ENCODE assay signal across 8 cellular contexts in genomic region chr10:5976689-5977470, GRCh38. TPM values are rescaled to one million over a fixed set of nuclear protein-coding genes. Genes with fewer than 3 reads are reported as not detected.
A peak's percentile ranks its signal among the peaks of the same experiment; 100 is the strongest.
DNase-seq lines count a peak whose midpoint lies in the region; ATAC-seq, FAIRE-seq and TF ChIP-seq lines count a peak whose summit lies in the region.

No MANE protein-coding gene starts in this region.

- in situ Hi-C loops in G401 (cut with HindIII; ENCODE audit: low sequenced_read_pairs) = no loop called here

- no peak overlapping the region for H4K5ac ChIP-seq in H1 (ENCODE audit: insufficient read length, low read depth, low read length)

- no peaks in the 10 kb centered on the region for H3K27me3 Mint-ChIP-seq in activated CD4-positive, alpha-beta memory T cell treated with anti-CD3 and anti-CD28 coated beads for 36 hours
- peaks cover 73% of the 10 kb centered on the region for H3K27me3 Mint-ChIP-seq in mesothelial cell of epicardium (ENCODE audit: low read depth)

- WGBS in H1 (ENCODE audit: extremely low coverage in 1 of 2, insufficient coverage in 1 of 2, insufficient read length in 1 of 2, insufficient replicate concordance in 2 of 2, low coverage in 1 of 2, low lambda C conversion rate in 2 of 2, missing lambda C conversion rate in 1 of 2), 2 experiments = 2% methylated on average over 31 of the region's 77 CpGs; no CpG with 5 or more reads in 1 of the 2 experiments

- H2AFZ ChIP-seq in DND-41 (ENCODE audit: low read depth, low read length) (peak overlapping the region; percentile 88), H1 (ENCODE audit: low read length) (no peak overlapping the region; the same call in 1 of the 2 replicates)

- H2BK120ac ChIP-seq in H1 (replicated peaks; ENCODE audit: low read depth, low read length) = no peak overlapping the region

- no peak overlapping the region for H2AK5ac ChIP-seq in H1 (ENCODE audit: low read depth, low read length)

- peaks cover 37% of the 10 kb centered on the region for H3K27me3 ChIP-seq in DND-41 (ENCODE audit: insufficient read depth, low read length, poor library complexity)
- H3K27me3 ChIP-seq in H1 (replicated peaks in 1 of 4; ENCODE audit: control insufficient read depth in 3 of 4, extremely low read depth in 1 of 4, insufficient read depth in 3 of 4, low read length in 3 of 4) = peaks cover 3 to 43% (median 36%) of the 10 kb centered on the region in 4 experiments

- H3K4me1 ChIP-seq in DND-41 (ENCODE audit: insufficient read depth, low read length) (peaks cover 23% of the 10 kb centered on the region), H1 (replicated peaks in 1 of 4; ENCODE audit: control insufficient read depth in 3 of 4, insufficient read depth in 4 of 4, low read length in 3 of 4) (peaks cover 0 to 3% (median 1%) of the 10 kb centered on the region in 4 experiments; a peak in 2 of 7 replicates)

- no peak overlapping the region for H2BK15ac ChIP-seq in H1 (ENCODE audit: low read length)

- CTCF ChIA-PET in activated CD4-positive, alpha-beta memory T cell treated with anti-CD3 and anti-CD28 coated beads for 36 hours (lab: Charles Lee) = interaction anchor here (0.5 to 2.3 kb wide), 10 partner anchors 11 to 114 kb away, joined by 3 to 11 read pairs (median 4); partner anchors contain the start of genes ANKRD16 and FBH1
- CTCF ChIA-PET in H1 (lab: Charles Lee; ENCODE audit: partially characterized antibody) = interaction anchor here (0.6 to 2.4 kb wide), 4 partner anchors 47 to 120 kb away, joined by 3 to 6 read pairs (median 4); no protein-coding TSS in a partner anchor

- no peaks in the 10 kb centered on the region for H3K79me1 ChIP-seq in H1 (ENCODE audit: low read depth, low read length)

- ATAC-seq in DND-41 (ENCODE audit: insufficient read depth, low read depth) = peak; percentile 57
- peak; percentile 22 for ATAC-seq in GM21528 (IDR thresholded peaks at IDR 0.05; ENCODE audit: low FRiP score, unreplicated experiment)
- peak; percentile 3 for ATAC-seq in stimulated activated naive CD8-positive, alpha-beta T cell treated with anti-CD3 and anti-CD28 coated beads, Interleukin-15, Interleukin-2, amounts not matched to agents 100 U/mL and 50 U/mL, for 24 hours

- no peak for TF ChIP-seq EP300 in H1 (IDR thresholded peaks at IDR 0.05; ENCODE audit: borderline replicate concordance in 1 of 2, low read depth in 2 of 2, low read length in 2 of 2)

- no peak overlapping the region for H3K14ac ChIP-seq in H1 (ENCODE audit: insufficient read length)

- no peak for TF ChIP-seq POLR2A in H1 (IDR thresholded peaks at IDR 0.05; ENCODE audit: control extremely low read depth in 1 of 2, low read depth in 2 of 2, low read length in 2 of 2)

- H3K79me2 ChIP-seq in DND-41 (ENCODE audit: insufficient read depth, low read length) (no peaks in the 10 kb centered on the region), H1 (ENCODE audit: control insufficient read depth in 1 of 2, insufficient read depth in 2 of 2, low read length in 2 of 2) (no peaks in the 10 kb centered on the region)

- H3K4me2 ChIP-seq in DND-41 (ENCODE audit: insufficient read depth, low read length) = peak overlapping the region; percentile 100
- peak overlapping the region; percentile 77 to 90 for H3K4me2 ChIP-seq in H1 (ENCODE audit: insufficient read depth in 1 of 2, low read depth in 2 of 2, low read length in 2 of 2)

- H3K56ac ChIP-seq in H1 (replicated peaks; ENCODE audit: insufficient read length, low read depth, low read length) = no peak overlapping the region

- peak overlapping the region; percentile 91 for H3K4me3 Mint-ChIP-seq in activated CD4-positive, alpha-beta memory T cell treated with anti-CD3 and anti-CD28 coated beads for 36 hours
- peak overlapping the region; percentile 74 for H3K4me3 Mint-ChIP-seq in mesothelial cell of epicardium

- H3K9me3 Mint-ChIP-seq in activated CD4-positive, alpha-beta memory T cell treated with anti-CD3 and anti-CD28 coated beads for 36 hours = no peaks in the 10 kb centered on the region
- H3K9me3 Mint-ChIP-seq in mesothelial cell of epicardium = no peaks in the 10 kb centered on the region

- TF ChIP-seq RAD21 in H1 (IDR thresholded peaks at IDR 0.05 in 1 of 2, conservative IDR thresholded peaks at IDR 0.05 in 1 of 2; ENCODE audit: low read depth in 2 of 2, low read length in 2 of 2) = no peak

- H3K36me3 ChIP-seq in DND-41 (ENCODE audit: insufficient read depth, low read length) (no peaks in the 10 kb centered on the region; the same call in 1 of the 2 replicates), H1 (ENCODE audit: control insufficient read depth in 2 of 4, insufficient read depth in 4 of 4, low read length in 3 of 4) (no peaks in the 10 kb centered on the region)

- no peak for FAIRE-seq in H1 (lab: Jason Lieb, UNC)

- peak overlapping the region; percentile 80 to 100 for H3K4me3 ChIP-seq in DND-41 (ENCODE audit: low read depth in 1 of 2, low read length in 2 of 2)
- peak overlapping the region; percentile 75 for H3K4me3 ChIP-seq in Jurkat, Clone E6-1 (ENCODE audit: low read length)
- H3K4me3 ChIP-seq in H1 (ENCODE audit: extremely low read depth in 1 of 4, insufficient read depth in 2 of 4, low read depth in 3 of 4, low read length in 4 of 4) = peak overlapping the region; percentile 75 to 80 (median 79)

- intact Hi-C loops in activated CD4-positive, alpha-beta memory T cell treated with anti-CD3 and anti-CD28 coated beads for 36 hours (cut with micrococcal nuclease) = loop anchor here (1.0 to 10.0 kb wide), 10 partner anchors 26 to 682 kb away; partner anchors contain the start of genes FBH1 and GDI2

- peak overlapping the region; percentile 73 for H3K9ac ChIP-seq in DND-41 (ENCODE audit: low read depth, low read length)
- H3K9ac ChIP-seq in H1 (replicated peaks in 1 of 4; ENCODE audit: extremely low read depth in 1 of 4, low read depth in 3 of 4, low read length in 3 of 4) = peak overlapping the region in 3 of 4 experiments; percentile 13 to 56 (median 38); a peak in 4 of 7 replicates

- H2BK12ac ChIP-seq in H1 (ENCODE audit: low read depth, low read length) = no peak overlapping the region

- POLR2A ChIA-PET in activated CD4-positive, alpha-beta memory T cell treated with anti-CD3 and anti-CD28 coated beads for 36 hours (lab: Charles Lee) = interaction anchor here (0.8 to 2.5 kb wide), 11 partner anchors 15 to 164 kb away, joined by 3 to 12 read pairs (median 4); partner anchors contain the start of genes ANKRD16, FBH1 and GDI2
- POLR2A ChIA-PET in H1 (lab: Charles Lee; ENCODE audit: partially characterized antibody) = interaction anchor here (0.7 to 2.1 kb wide), 8 partner anchors 10 to 226 kb away, joined by 3 to 6 read pairs (median 3); partner anchors contain the start of genes ANKRD16, FBH1 and PFKFB3

- peak overlapping the region; percentile 93 for H3K27ac Mint-ChIP-seq in activated CD4-positive, alpha-beta memory T cell treated with anti-CD3 and anti-CD28 coated beads for 36 hours
- H3K27ac Mint-ChIP-seq in mesothelial cell of epicardium = no peak overlapping the region

- H3K36me3 Mint-ChIP-seq in activated CD4-positive, alpha-beta memory T cell treated with anti-CD3 and anti-CD28 coated beads for 36 hours = no peaks in the 10 kb centered on the region
- H3K36me3 Mint-ChIP-seq in mesothelial cell of epicardium = no peaks in the 10 kb centered on the region

- H3K27ac ChIP-seq in DND-41 (ENCODE audit: low read length) (0 out of 2 replicates have a peak overlapping the region, but pooled peaks have one; percentile 11), H1 (ENCODE audit: low read depth, low read length) (no peak overlapping the region)

- H4K91ac ChIP-seq in H1 (replicated peaks; ENCODE audit: insufficient read length, low read length) = no peak overlapping the region

- H3K9me3 ChIP-seq in DND-41 (ENCODE audit: insufficient read depth, low read length, severe bottlenecking) (no peaks in the 10 kb centered on the region), H1 (ENCODE audit: insufficient read depth in 2 of 2, low read depth in 1 of 2, low read length in 1 of 2) (no peaks in the 10 kb centered on the region)

- no peak overlapping the region for H2BK20ac ChIP-seq in H1 (ENCODE audit: low read length)

- peak overlapping the region; percentile 44; the same call in 1 of the 2 replicates for H2BK5ac ChIP-seq in H1 (ENCODE audit: low read depth, low read length)

- TF ChIP-seq CTCF in DND-41 (IDR thresholded peaks at IDR 0.05; ENCODE audit: borderline replicate concordance, extremely low read depth, low read length, poor library complexity, severe bottlenecking) (no peak), H1 (IDR thresholded peaks at IDR 0.05; ENCODE audit: control extremely low read depth in 1 of 3, insufficient read depth in 1 of 3, low read depth in 1 of 3, low read length in 3 of 3) (no peak), mesothelial cell of epicardium (IDR thresholded peaks at IDR 0.05; ENCODE audit: unreplicated experiment) (no peak)

- peaks cover 34% of the 10 kb centered on the region for H3K4me1 Mint-ChIP-seq in activated CD4-positive, alpha-beta memory T cell treated with anti-CD3 and anti-CD28 coated beads for 36 hours (ENCODE audit: low read depth)
- peaks cover 8% of the 10 kb centered on the region for H3K4me1 Mint-ChIP-seq in mesothelial cell of epicardium

- no peak overlapping the region for H3K4ac ChIP-seq in H1 (replicated peaks; ENCODE audit: insufficient read length, low read depth, low read length)

- peaks cover 14% of the 10 kb centered on the region for H3K23me2 ChIP-seq in H1 (ENCODE audit: low read depth, low read length)

- no peak overlapping the region; the same call in 1 of the 2 replicates for H3K18ac ChIP-seq in H1 (ENCODE audit: extremely low read depth, low read length)

- DNase-seq in DND-41 (peak; percentile 62), H1 (ENCODE audit: low read depth in 1 of 2, low spot score in 2 of 2) (peak in 1 of 2 experiments; percentile 79), mesothelial cell of epicardium (ENCODE audit: low spot score in 2 of 2, unreplicated experiment in 2 of 2) (peak in 1 of 2 experiments; percentile 50), G401 (ENCODE audit: low spot score) (no peak)
- DNase-seq in Jurkat, Clone E6-1 (ENCODE audit: low read depth, low spot score) = no peak
- peak; percentile 66 for DNase-seq in activated CD4-positive, alpha-beta memory T cell treated with anti-CD3 and anti-CD28 coated beads for 36 hours
- peak; percentile 64 for DNase-seq in stimulated activated naive CD8-positive, alpha-beta T cell treated with anti-CD3 and anti-CD28 coated beads, Interleukin-15, Interleukin-2, amounts not matched to agents 100 U/mL and 50 U/mL, for 24 hours

- no peak overlapping the region; the same call in 1 of the 2 replicates for H4K8ac ChIP-seq in H1 (ENCODE audit: extremely low read depth, insufficient read depth, low read length)

- H4K20me1 ChIP-seq in DND-41 (ENCODE audit: insufficient read depth, low read length) (no peaks in the 10 kb centered on the region), H1 (replicated peaks in 1 of 2; ENCODE audit: control insufficient read depth in 1 of 2, insufficient read depth in 2 of 2, low read length in 2 of 2) (peaks cover 0 to 2% of the 10 kb centered on the region in 2 experiments)

- no peak overlapping the region for H3K23ac ChIP-seq in H1 (ENCODE audit: insufficient read length)

RNA-seq across cellular contexts. Expression of gene IL15RA, which starts 0.5 kb away (rescaled TPM):
- not detected for polyA plus RNA-seq in Jurkat, Clone E6-1 (2012; ENCODE audit: insufficient read depth, insufficient read length)
- 10 to 100 TPM; 20.1 to 20.2 TPM for total RNA-seq in activated CD4-positive, alpha-beta memory T cell treated with anti-CD3 and anti-CD28 coated beads for 36 hours
- 0.98 and 1.3 TPM in 2 replicates for total RNA-seq in H1 (2021; fragmentation: NEBNext Ultra II Directional; extraction: Animal tissue kit (Norgen Biotek cat#: 25700))
- 1.4 and 2.5 TPM in 2 replicates for polyA plus RNA-seq in H1 (2011; rRNA removed)
- 1.5 TPM for polyA plus RNA-seq in H1 (2011; cell fraction: cytosol; rRNA removed)
- 2.1 TPM for polyA plus RNA-seq in H1 (2011; cell fraction: nucleus; rRNA removed)
- polyA plus RNA-seq in H1 (2012, experiment 1 of 2) = 0.44 to 1.1 TPM (median 0.83 TPM) in 4 replicates
- polyA plus RNA-seq in H1 (2012, experiment 2 of 2) = 1.2 TPM
- 1.1 TPM for polyA plus RNA-seq in H1 (2013, experiment 1 of 2)
- polyA plus RNA-seq in H1 (2013, experiment 2 of 2) = 0.81 TPM
- 0.27 and 1.7 TPM in 2 replicates for polyA minus RNA-seq in H1 (2011; rRNA and poly(A)+ RNA removed)
- polyA minus RNA-seq in H1 (2011; cell fraction: cytosol; rRNA and poly(A)+ RNA removed) = not detected
- polyA minus RNA-seq in H1 (2011; cell fraction: nucleus; rRNA and poly(A)+ RNA removed) = 2.3 TPM
- not detected in 3 replicates for total RNA-seq in mesothelial cell of epicardium
- 0.98 TPM in 1 of 2 replicates, not detected in the other for total RNA-seq in G401 (2014; rRNA removed; shearing (Covaris generic))

Comparison
In these comparisons a context has a peak if more than half of its experiments do, and no peak if none do; other contexts are left out.
1. ATAC-seq: peak in every context shown above with its lines; median percentile 57 in DND-41; 22 in GM21528; 3 in stimulated activated naive CD8-positive, alpha-beta T cell treated with anti-CD3 and anti-CD28 coated beads, Interleukin-15, Interleukin-2, amounts not matched to agents 100 U/mL and 50 U/mL, for 24 hours.
2. DNase-seq: peak in DND-41 (single experiment), activated CD4-positive, alpha-beta memory T cell treated with anti-CD3 and anti-CD28 coated beads for 36 hours (single experiment) and stimulated activated naive CD8-positive, alpha-beta T cell treated with anti-CD3 and anti-CD28 coated beads, Interleukin-15, Interleukin-2, amounts not matched to agents 100 U/mL and 50 U/mL, for 24 hours (single experiment); none in Jurkat, Clone E6-1 (single experiment) and G401 (single experiment).
3. Peak in every context shown above with its lines, with median percentiles within 50 percentile points of each other: H3K4me3 ChIP-seq.